ENCODE assay signal across 22 cellular contexts in genomic region chr5:42596817-42597216, GRCh38.
A peak's percentile ranks its signal among the peaks of the same experiment; 100 is the strongest.
DNase-seq lines count a peak whose midpoint lies in the region; ATAC-seq, FAIRE-seq and TF ChIP-seq lines count a peak whose summit lies in the region.
"Had no signal": no experiment of that assay in that cellular context is flagged by ENCODE, and none has a peak within 500 bp of the region (broad histone marks: within the 10 kb centered on the region; RNA-seq: fewer than 3 reads in every experiment).

No MANE protein-coding gene starts in this region.

- H3K9me3 ChIP-seq in K562 (replicated peaks; ENCODE audit: control insufficient read depth, insufficient read depth, low read depth, low read length), result no peaks in the 10 kb centered on the region
- no peaks in the 10 kb centered on the region for H3K9me3 ChIP-seq in psoas muscle
- H3K9me3 ChIP-seq: HAP-1 had no signal

- DNase-seq in K562 (ENCODE audit: extremely low read depth in 1 of 4, low spot score in 3 of 4), result no peak
- peak; percentile 69 for DNase-seq in left lobe of liver (ENCODE audit: low spot score)
- DNase-seq in psoas muscle, result no peak
- no peak for DNase-seq in urothelium cell line (ENCODE audit: low spot score)
- no peak for DNase-seq in ecto neural progenitor cell (ENCODE audit: low spot score)
- no peak for DNase-seq in cerebellum (ENCODE audit: low spot score)
- no peak for DNase-seq in brain microvascular endothelial cell
- DNase-seq: CD8-positive, alpha-beta T cell; DMS153; IMR-90; MV-4-11; NCI-H1105 treated with DMSO at 0.1 percent for 48 hours; NCI-H2029 treated with DMSO at 0.1 percent for 48 hours; NCI-H226; NCI-H510A treated with DMSO at 0.1 percent for 48 hours; NCI-H748 treated with DMSO at 0.1 percent for 48 hours had no signal

- H3K27me3 ChIP-seq in K562 (ENCODE audit: control insufficient read depth in 2 of 2, insufficient read depth in 2 of 2, low read length in 2 of 2) (no peaks in the 10 kb centered on the region), psoas muscle (ENCODE audit: insufficient read depth in 3 of 3, low read length in 2 of 3) (no peaks in the 10 kb centered on the region), brain microvascular endothelial cell (replicated peaks) (no peaks in the 10 kb centered on the region)
- H3K27me3 ChIP-seq: BLaER1 treated with 17β-estradiol and CSF1 and Interleukin-3, amounts not matched to agents 10 nM and 100 nM had no signal

- in situ Hi-C loops in K562 (cut with MboI) (loop anchor here (25.0 kb wide), 2 partner anchors 290 to 735 kb away; partner anchors contain the start of gene OXCT1), brain microvascular endothelial cell (cut with HindIII; ENCODE audit: low pct_ligation_motif_present, low sequenced_read_pairs) (no loop called here)

- no peaks in the 10 kb centered on the region for H3K36me3 ChIP-seq in K562 (ENCODE audit: control insufficient read depth, insufficient read depth, low read length)
- H3K36me3 ChIP-seq in psoas muscle (ENCODE audit: insufficient read depth in 1 of 2, low read depth in 1 of 2), result no peaks in the 10 kb centered on the region
- H3K36me3 ChIP-seq in brain microvascular endothelial cell (replicated peaks), result no peaks in the 10 kb centered on the region
- H3K36me3 ChIP-seq: BLaER1 treated with 17β-estradiol and CSF1 and Interleukin-3, amounts not matched to agents 10 nM and 100 nM; HAP-1 had no signal

- H3K9ac ChIP-seq in K562 (ENCODE audit: insufficient read depth in 1 of 2, low read depth in 2 of 2, low read length in 2 of 2), result no peak overlapping the region
- H3K9ac ChIP-seq: BLaER1 treated with 17β-estradiol and CSF1 and Interleukin-3, amounts not matched to agents 10 nM and 100 nM had no signal

- H3K9me1 ChIP-seq in K562 (ENCODE audit: control insufficient read depth, insufficient read depth, low read length), result no peaks in the 10 kb centered on the region

- intact Hi-C loops in K562 (cut with micrococcal nuclease) (no loop called here), psoas muscle (cut with DNase I) (no loop called here)

- no peak for TF ChIP-seq EP300 in K562 (IDR thresholded peaks at IDR 0.05; ENCODE audit: low read length)

- H2AFZ ChIP-seq in K562 (ENCODE audit: low read depth, low read length), result no peak overlapping the region
- H2AFZ ChIP-seq: GM23338 had no signal

- no peaks in the 10 kb centered on the region; a peak in 1 of 5 replicates for H3K4me1 ChIP-seq in K562 (replicated peaks in 1 of 2; ENCODE audit: control insufficient read depth in 2 of 2, insufficient read depth in 2 of 2, low read length in 2 of 2)
- H3K4me1 ChIP-seq in psoas muscle, result peaks cover 54% of the 10 kb centered on the region
- H3K4me1 ChIP-seq: HAP-1 had no signal

- no peaks in the 10 kb centered on the region for H4K20me1 ChIP-seq in K562 (replicated peaks; ENCODE audit: control insufficient read depth, insufficient read depth, low read length)
- H4K20me1 ChIP-seq: BLaER1 treated with 17β-estradiol and CSF1 and Interleukin-3, amounts not matched to agents 10 nM and 100 nM had no signal

- no peak for TF ChIP-seq POLR2A in K562 (conservative IDR thresholded peaks at IDR 0.05)

- TF ChIP-seq CTCF in K562 (IDR thresholded peaks at IDR 0.05 in 2 of 3, conservative IDR thresholded peaks at IDR 0.05 in 1 of 3; ENCODE audit: insufficient read depth in 2 of 3, low read depth in 1 of 3, low read length in 3 of 3), result no peak
- no peak for TF ChIP-seq CTCF in psoas muscle (IDR thresholded peaks at IDR 0.05)
- no peak for TF ChIP-seq CTCF in brain microvascular endothelial cell (IDR thresholded peaks at IDR 0.05; ENCODE audit: low read depth, low read length, missing control alignments)

- FAIRE-seq in K562 (lab: Jason Lieb, UNC) (no peak), urothelium cell line (lab: Jason Lieb, UNC) (peak; percentile 23)
- FAIRE-seq: GM12891 had no signal

- H3K4me2 ChIP-seq in K562 (ENCODE audit: insufficient read depth, low read length), result no peak overlapping the region
- H3K4me2 ChIP-seq: GM23338 had no signal

- POLR2A ChIA-PET in K562 (lab: Yijun Ruan, JAX), result no interaction called here

- H3K27ac ChIP-seq in K562 (ENCODE audit: extremely low read depth, low read depth, low read length), result no peak overlapping the region
- H3K27ac ChIP-seq in psoas muscle, result peak overlapping the region; percentile 82
- no peak overlapping the region for H3K27ac ChIP-seq in brain microvascular endothelial cell
- H3K27ac ChIP-seq: BLaER1 treated with 17β-estradiol and CSF1 and Interleukin-3, amounts not matched to agents 10 nM and 100 nM; HL-60 had no signal

- BruUV-seq in K562 (replicated peaks; lab: Mats Ljungman, UMichigan), result no TSS peak

- no peak overlapping the region for H3K4me3 ChIP-seq in K562
- H3K4me3 ChIP-seq in psoas muscle, result no peak overlapping the region
- H3K4me3 ChIP-seq in brain microvascular endothelial cell (ENCODE audit: low read depth, low read length), result no peak overlapping the region
- H3K4me3 ChIP-seq: BLaER1 treated with 17β-estradiol and CSF1 and Interleukin-3, amounts not matched to agents 10 nM and 100 nM; GM23338; HAP-1 had no signal

- no peak for TF ChIP-seq RAD21 in K562 (CRISPR knock-in tag; conservative IDR thresholded peaks at IDR 0.05 in 1 of 2, IDR thresholded peaks at IDR 0.05 in 1 of 2)

- peak; percentile 33; the same call in 1 of the 3 replicates for ATAC-seq in K562
- peak; percentile 83 for ATAC-seq in left lobe of liver
- no peak for ATAC-seq in psoas muscle
- ATAC-seq: CD8-positive, alpha-beta T cell; GM23338; Panc1 had no signal

- 32% methylated on average over 1 of the region's 1 CpG for WGBS in K562 (ENCODE audit: insufficient coverage, low coverage, missing lambda C conversion rate)
- WGBS in psoas muscle, 3 donors, result 99 to 100% (median 100%) methylated on average over 1 of the region's 1 CpG

- CTCF ChIA-PET in K562 (lab: Yijun Ruan, JAX; ENCODE audit: low intra/inter-chr PET ratio), result no interaction called here

- no peaks in the 10 kb centered on the region for H3K79me2 ChIP-seq in K562 (ENCODE audit: control insufficient read depth, insufficient read depth, low read length)

TF ChIP-seq in K562, 482 proteins besides CTCF, POLR2A, EP300 and RAD21:
- no peak for TF ChIP-seq ZBTB34 (CRISPR knock-in tag; IDR thresholded peaks at IDR 0.05)
- TF ChIP-seq NFXL1 (CRISPR knock-in tag; IDR thresholded peaks at IDR 0.05), result no peak
- no peak for TF ChIP-seq SIN3A (IDR thresholded peaks at IDR 0.05; ENCODE audit: borderline replicate concordance in 2 of 2, control insufficient read depth in 1 of 2, low read depth in 2 of 2, low read length in 2 of 2)

Comparison
In these comparisons a context has a peak if more than half of its experiments do, and no peak if none do; other contexts are left out.
1. ATAC-seq: peak in K562 (single experiment) and left lobe of liver (single experiment); none in psoas muscle (0 of 4).